Comparison of ENCODE assay signal across 16 cellular contexts in the genomic region with DNA sequence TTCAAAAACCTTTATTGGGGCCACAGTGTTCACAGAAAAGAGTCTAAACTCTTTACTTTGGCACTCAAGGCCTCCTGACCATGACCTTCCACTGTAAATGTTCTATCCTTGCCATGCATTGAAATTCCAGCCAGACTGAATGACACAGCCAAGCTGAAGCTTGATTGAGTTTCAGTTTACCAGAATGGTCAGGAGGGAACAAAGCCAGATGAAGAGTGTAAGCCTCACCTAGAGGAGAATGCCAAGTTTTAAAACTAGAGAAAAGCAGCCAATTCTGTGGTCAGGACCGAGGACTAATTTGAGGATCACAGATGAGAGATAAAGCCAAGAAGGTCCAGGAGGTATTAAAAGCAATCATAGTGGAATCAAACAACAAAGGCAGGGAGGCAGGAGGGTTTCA.
A peak's percentile ranks its signal among the peaks of the same experiment; 100 is the strongest.
DNase-seq lines count a peak whose midpoint lies in the region; ATAC-seq and TF ChIP-seq lines count a peak whose summit lies in the region.
"Had no signal": no experiment of that assay in that cellular context is flagged by ENCODE, and none has a peak within 500 bp of the region (broad histone marks: within the 10 kb centered on the region; RNA-seq: fewer than 3 reads in every experiment).

No MANE protein-coding gene starts in this region.

- H3K27me3 Mint-ChIP-seq in activated T-helper 2 cell treated with anti-CD3 and anti-CD28 coated beads, Interferon-gamma antibody, Interleukin-2, Interleukin-4, amounts not matched to agents 10 μg/mL and 5 μg/mL and 100 μg/mL, durations not matched to agents 14 hours and 24 hours and 36 hours (ENCODE audit: low read depth) = no peaks in the 10 kb centered on the region
- H3K27me3 Mint-ChIP-seq: CD8-positive, alpha-beta memory T cell had no signal

- H3K36me3 ChIP-seq in mammary epithelial cell (ENCODE audit: insufficient read depth, low read length) (no peaks in the 10 kb centered on the region), breast epithelium (no peaks in the 10 kb centered on the region)
- H3K36me3 ChIP-seq: BLaER1 had no signal

- no peaks in the 10 kb centered on the region for H3K9me3 ChIP-seq in mammary epithelial cell (replicated peaks; ENCODE audit: insufficient read depth, low read length)
- H3K9me3 ChIP-seq in breast epithelium = no peaks in the 10 kb centered on the region
- H3K9me3 ChIP-seq: BLaER1 had no signal

- no peak overlapping the region for H3K27ac ChIP-seq in mammary epithelial cell (ENCODE audit: insufficient read depth, low read depth, low read length)
- no peak overlapping the region for H3K27ac ChIP-seq in breast epithelium
- H3K27ac ChIP-seq: BLaER1 had no signal

- no peak overlapping the region for H3K27ac Mint-ChIP-seq in activated T-helper 2 cell treated with anti-CD3 and anti-CD28 coated beads, Interferon-gamma antibody, Interleukin-2, Interleukin-4, amounts not matched to agents 10 μg/mL and 5 μg/mL and 100 μg/mL, durations not matched to agents 14 hours and 24 hours and 36 hours
- H3K27ac Mint-ChIP-seq: CD8-positive, alpha-beta memory T cell; GM23338 had no signal

- H3K4me1 ChIP-seq in mammary epithelial cell (ENCODE audit: insufficient read depth, low read length) (no peaks in the 10 kb centered on the region), breast epithelium (no peaks in the 10 kb centered on the region)
- H3K4me1 ChIP-seq: BLaER1 had no signal

- no peak for TF ChIP-seq CTCF in mammary epithelial cell (conservative IDR thresholded peaks at IDR 0.05 in 1 of 2, IDR thresholded peaks at IDR 0.05 in 1 of 2; ENCODE audit: extremely low read depth in 1 of 2, insufficient read depth in 1 of 2, low read depth in 1 of 2, low read length in 2 of 2)
- no peak for TF ChIP-seq CTCF in breast epithelium (IDR thresholded peaks at IDR 0.05)
- no peak for TF ChIP-seq CTCF in astrocyte of the spinal cord (IDR thresholded peaks at IDR 0.05; ENCODE audit: low read depth, low read length)

- CTCF ChIA-PET in mammary epithelial cell (lab: Charles Lee; ENCODE audit: low non-redundant PET) = no interaction called here

- no peaks in the 10 kb centered on the region for H4K20me1 ChIP-seq in mammary epithelial cell (ENCODE audit: insufficient read depth, low read length)
- H4K20me1 ChIP-seq: BLaER1 had no signal

- intact Hi-C loops in mammary epithelial cell (cut with micrococcal nuclease) (no loop called here), breast epithelium (cut with DNase I; ENCODE audit: low total_unique reads) (no loop called here)
- intact Hi-C loops in activated T-helper 2 cell treated with anti-CD3 and anti-CD28 coated beads, Interferon-gamma antibody, Interleukin-2, Interleukin-4, amounts not matched to agents 10 μg/mL and 5 μg/mL and 100 μg/mL, durations not matched to agents 14 hours and 24 hours and 36 hours (cut with micrococcal nuclease) = no loop called here

- TF ChIP-seq POLR2A in breast epithelium (IDR thresholded peaks at IDR 0.05) = no peak

- H3K36me3 Mint-ChIP-seq in activated T-helper 2 cell treated with anti-CD3 and anti-CD28 coated beads, Interferon-gamma antibody, Interleukin-2, Interleukin-4, amounts not matched to agents 10 μg/mL and 5 μg/mL and 100 μg/mL, durations not matched to agents 14 hours and 24 hours and 36 hours (ENCODE audit: low read depth) = no peaks in the 10 kb centered on the region
- H3K36me3 Mint-ChIP-seq: CD8-positive, alpha-beta memory T cell had no signal

- no peak overlapping the region for H3K4me2 ChIP-seq in mammary epithelial cell (ENCODE audit: insufficient read depth, low read depth, low read length)
- H3K4me2 ChIP-seq: BLaER1, GM23338 had no signal

- ATAC-seq in left lobe of liver (peak; percentile 85), GM21423 (IDR thresholded peaks at IDR 0.05; ENCODE audit: unreplicated experiment) (no peak)
- ATAC-seq: GM23338 had no signal

- H2AFZ ChIP-seq in mammary epithelial cell (ENCODE audit: low read depth, low read length) = peak overlapping the region; percentile 48
- H2AFZ ChIP-seq: GM23338 had no signal

- H3K27me3 ChIP-seq in mammary epithelial cell (ENCODE audit: insufficient read depth, low read length) (no peaks in the 10 kb centered on the region), breast epithelium (no peaks in the 10 kb centered on the region)
- H3K27me3 ChIP-seq: BLaER1 had no signal

- 50% methylated on average over 1 of the region's 1 CpG for WGBS in mammary epithelial cell (ENCODE audit: low coverage, missing lambda C conversion rate)

- no peak for DNase-seq in mammary epithelial cell
- DNase-seq in breast epithelium (ENCODE audit: low spot score in 2 of 2) = no peak
- DNase-seq in astrocyte of the spinal cord (ENCODE audit: low read depth, low spot score) = peak; percentile 17
- DNase-seq in left lobe of liver (ENCODE audit: low spot score) = peak; percentile 56
- DNase-seq in activated T-helper 2 cell treated with anti-CD3 and anti-CD28 coated beads, Interferon-gamma antibody, Interleukin-2, Interleukin-4, amounts not matched to agents 10 μg/mL and 5 μg/mL and 100 μg/mL, durations not matched to agents 14 hours and 24 hours and 36 hours (ENCODE audit: low spot score) = no peak
- no peak for DNase-seq in hypothalamus (lab: John Stamatoyannopoulos, UW)
- DNase-seq: 8988T; AML-193; Caco-2; CD8-positive, alpha-beta memory T cell; DND-41; GF-D8; H7 had no signal

- peaks cover 23% of the 10 kb centered on the region for H3K9me3 Mint-ChIP-seq in activated T-helper 2 cell treated with anti-CD3 and anti-CD28 coated beads, Interferon-gamma antibody, Interleukin-2, Interleukin-4, amounts not matched to agents 10 μg/mL and 5 μg/mL and 100 μg/mL, durations not matched to agents 14 hours and 24 hours and 36 hours

- no peak overlapping the region for H3K9ac ChIP-seq in mammary epithelial cell (ENCODE audit: insufficient read depth, low read length)
- H3K9ac ChIP-seq: BLaER1 had no signal

- H3K79me2 ChIP-seq in mammary epithelial cell (ENCODE audit: insufficient read depth, low read length) = no peaks in the 10 kb centered on the region

- no peak overlapping the region for H3K4me3 Mint-ChIP-seq in activated T-helper 2 cell treated with anti-CD3 and anti-CD28 coated beads, Interferon-gamma antibody, Interleukin-2, Interleukin-4, amounts not matched to agents 10 μg/mL and 5 μg/mL and 100 μg/mL, durations not matched to agents 14 hours and 24 hours and 36 hours (ENCODE audit: low read depth)
- H3K4me3 Mint-ChIP-seq: CD8-positive, alpha-beta memory T cell; GM23338 had no signal

- H3K4me1 Mint-ChIP-seq in activated T-helper 2 cell treated with anti-CD3 and anti-CD28 coated beads, Interferon-gamma antibody, Interleukin-2, Interleukin-4, amounts not matched to agents 10 μg/mL and 5 μg/mL and 100 μg/mL, durations not matched to agents 14 hours and 24 hours and 36 hours (ENCODE audit: low read depth) = no peaks in the 10 kb centered on the region
- H3K4me1 Mint-ChIP-seq: CD8-positive, alpha-beta memory T cell; GM23338 had no signal

- in situ Hi-C loops in mammary epithelial cell (cut with MboI; ENCODE audit: low sequenced_read_pairs in 2 of 2) = loop anchor here in 1 of 2 donors (10.0 kb wide), 1 partner anchor 57 kb away; no protein-coding TSS in a partner anchor
- in situ Hi-C loops in astrocyte of the spinal cord (cut with HindIII; ENCODE audit: low sequenced_read_pairs) = no loop called here

- dilution Hi-C loops in mammary epithelial cell (cut with HindIII; ENCODE audit: low sequenced_read_pairs) = no loop called here

- no TSS peak for BruUV-seq in mammary epithelial cell (replicated peaks; lab: Mats Ljungman, UMichigan)

- H3K4me3 ChIP-seq in mammary epithelial cell (replicated peaks in 1 of 3; ENCODE audit: insufficient read depth in 1 of 3, low read depth in 2 of 3, low read length in 3 of 3) (no peak overlapping the region), breast epithelium (no peak overlapping the region), astrocyte of the spinal cord (ENCODE audit: low read depth, low read length) (no peak overlapping the region)
- H3K4me3 ChIP-seq: BLaER1, GM23338 had no signal

Comparison
In these comparisons a context has a peak if more than half of its experiments do, and no peak if none do; other contexts are left out.
1. DNase-seq: peak in astrocyte of the spinal cord (single experiment) and left lobe of liver (single experiment); none in mammary epithelial cell (single experiment), breast epithelium (0 of 2), activated T-helper 2 cell treated with anti-CD3 and anti-CD28 coated beads, Interferon-gamma antibody, Interleukin-2, Interleukin-4, amounts not matched to agents 10 μg/mL and 5 μg/mL and 100 μg/mL, durations not matched to agents 14 hours and 24 hours and 36 hours (single experiment) and hypothalamus (0 of 51).